ENCODE assay signal across 8 cellular contexts in the genomic region with DNA sequence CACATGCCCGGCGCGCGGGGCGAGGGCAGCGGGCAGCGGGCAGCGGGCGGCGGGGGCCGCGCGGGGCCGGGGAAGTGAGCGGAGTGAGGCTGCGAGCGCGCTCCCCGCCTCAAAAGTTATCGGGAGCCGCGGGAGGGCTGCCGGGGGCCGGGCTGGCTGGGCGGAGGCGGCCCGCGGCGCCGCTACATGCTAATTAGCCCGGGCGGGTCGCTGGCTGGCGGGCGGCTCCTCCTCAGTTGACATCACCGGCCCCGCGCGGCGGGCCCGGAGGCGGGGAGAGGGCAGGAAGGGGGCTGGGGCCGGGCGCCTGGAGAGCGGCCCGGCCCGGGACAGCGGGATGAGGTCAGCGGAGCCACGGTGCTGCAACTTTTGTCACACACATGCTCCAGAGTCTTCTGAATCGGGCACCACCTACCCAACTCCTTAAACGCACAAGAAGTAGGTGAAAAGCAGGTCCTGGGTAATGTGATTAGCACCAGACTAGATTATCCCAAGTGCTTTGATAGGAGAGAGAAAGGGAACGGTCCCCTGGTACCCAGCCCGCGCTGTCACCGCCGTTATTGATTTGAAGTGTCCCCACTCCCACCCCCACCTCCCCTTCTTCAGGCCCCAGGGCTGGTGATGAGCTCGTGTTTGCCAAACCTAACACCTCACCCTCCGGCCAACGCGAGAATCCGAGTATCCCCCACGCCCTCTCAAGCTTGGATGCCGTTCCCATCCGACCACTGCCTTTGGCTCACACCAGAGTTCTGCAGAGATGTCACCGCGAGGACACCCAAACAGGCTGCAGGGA. TPM values are rescaled to one million over a fixed set of nuclear protein-coding genes. Genes with fewer than 3 reads are reported as not detected.
DNase-seq lines count a peak whose midpoint lies in the region; ATAC-seq and TF ChIP-seq lines count a peak whose summit lies in the region.

A gene with protein sequence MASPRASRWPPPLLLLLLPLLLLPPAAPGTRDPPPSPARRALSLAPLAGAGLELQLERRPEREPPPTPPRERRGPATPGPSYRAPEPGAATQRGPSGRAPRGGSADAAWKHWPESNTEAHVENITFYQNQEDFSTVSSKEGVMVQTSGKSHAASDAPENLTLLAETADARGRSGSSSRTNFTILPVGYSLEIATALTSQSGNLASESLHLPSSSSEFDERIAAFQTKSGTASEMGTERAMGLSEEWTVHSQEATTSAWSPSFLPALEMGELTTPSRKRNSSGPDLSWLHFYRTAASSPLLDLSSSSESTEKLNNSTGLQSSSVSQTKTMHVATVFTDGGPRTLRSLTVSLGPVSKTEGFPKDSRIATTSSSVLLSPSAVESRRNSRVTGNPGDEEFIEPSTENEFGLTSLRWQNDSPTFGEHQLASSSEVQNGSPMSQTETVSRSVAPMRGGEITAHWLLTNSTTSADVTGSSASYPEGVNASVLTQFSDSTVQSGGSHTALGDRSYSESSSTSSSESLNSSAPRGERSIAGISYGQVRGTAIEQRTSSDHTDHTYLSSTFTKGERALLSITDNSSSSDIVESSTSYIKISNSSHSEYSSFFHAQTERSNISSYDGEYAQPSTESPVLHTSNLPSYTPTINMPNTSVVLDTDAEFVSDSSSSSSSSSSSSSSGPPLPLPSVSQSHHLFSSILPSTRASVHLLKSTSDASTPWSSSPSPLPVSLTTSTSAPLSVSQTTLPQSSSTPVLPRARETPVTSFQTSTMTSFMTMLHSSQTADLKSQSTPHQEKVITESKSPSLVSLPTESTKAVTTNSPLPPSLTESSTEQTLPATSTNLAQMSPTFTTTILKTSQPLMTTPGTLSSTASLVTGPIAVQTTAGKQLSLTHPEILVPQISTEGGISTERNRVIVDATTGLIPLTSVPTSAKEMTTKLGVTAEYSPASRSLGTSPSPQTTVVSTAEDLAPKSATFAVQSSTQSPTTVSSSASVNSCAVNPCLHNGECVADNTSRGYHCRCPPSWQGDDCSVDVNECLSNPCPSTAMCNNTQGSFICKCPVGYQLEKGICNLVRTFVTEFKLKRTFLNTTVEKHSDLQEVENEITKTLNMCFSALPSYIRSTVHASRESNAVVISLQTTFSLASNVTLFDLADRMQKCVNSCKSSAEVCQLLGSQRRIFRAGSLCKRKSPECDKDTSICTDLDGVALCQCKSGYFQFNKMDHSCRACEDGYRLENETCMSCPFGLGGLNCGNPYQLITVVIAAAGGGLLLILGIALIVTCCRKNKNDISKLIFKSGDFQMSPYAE (N-terminal part only) (minus strand): TSS at position 85 of the 793 bp plus-strand sequence. CDS start 107 bp downstream, outside the sequence.

- peak within 1 kb of the TSS; percentile 88 to 100 (median 98) for H3K4me2 ChIP-seq in BLaER1 treated with 17β-estradiol and CSF1 and Interleukin-3, amounts not matched to agents 10 nM and 100 nM
- H3K4me2 ChIP-seq in SK-N-SH (peak within 1 kb of the TSS; percentile 84), trophoblast cell (ENCODE audit: low read length) (peak within 1 kb of the TSS; percentile 96)

- H3K18ac ChIP-seq in trophoblast cell (ENCODE audit: low read length) = peak within 1 kb of the TSS; percentile 83

- H3F3A ChIP-seq in SK-N-SH (replicated peaks; ENCODE audit: insufficient read depth) = peaks cover 37% of the 10 kb centered on the region

- CTCF ChIA-PET in SK-N-SH (lab: Yijun Ruan, JAX) = interaction anchor here (0.8 kb wide), 1 partner anchor 579 kb away, joined by 3 read pairs; no protein-coding TSS in a partner anchor

- DNase-seq in HK-2 (ENCODE audit: unreplicated experiment) (peak; percentile 87), SK-N-SH (peak; percentile 90), Right ventricle myocardium superior (peak; percentile 96), trophoblast cell (peak; percentile 91 to 92), tibial artery (peak; percentile 94 to 96)
- peak; percentile 84 for DNase-seq in activated naive CD8-positive, alpha-beta T cell treated with anti-CD3 and anti-CD28 coated beads for 36 hours

- peak within 1 kb of the TSS; percentile 34 for H2BK12ac ChIP-seq in trophoblast cell (ENCODE audit: low read length)

- H2AFZ ChIP-seq in SK-N-SH (ENCODE audit: low read depth) (peak within 1 kb of the TSS; percentile 50), trophoblast cell (ENCODE audit: insufficient read depth, low read length, poor library complexity) (peak within 1 kb of the TSS; percentile 63)

- peaks cover 0 to 27% (median 9%) of the 10 kb centered on the region in 11 experiments; a peak in 7 of 22 replicates for H4K20me1 ChIP-seq in BLaER1 treated with 17β-estradiol and CSF1 and Interleukin-3, amounts not matched to agents 10 nM and 100 nM
- H4K20me1 ChIP-seq in SK-N-SH (ENCODE audit: insufficient read depth) = peaks cover 16% of the 10 kb centered on the region; the same call in 1 of the 2 replicates

- H3K27me3 ChIP-seq in BLaER1 treated with 17β-estradiol and CSF1 and Interleukin-3, amounts not matched to agents 10 nM and 100 nM = peaks cover 0 to 6% (median 0%) of the 10 kb centered on the region in 11 experiments; a peak in 5 of 22 replicates
- H3K27me3 ChIP-seq in SK-N-SH (ENCODE audit: insufficient read depth) = no peaks in the 10 kb centered on the region
- no peaks in the 10 kb centered on the region for H3K27me3 ChIP-seq in trophoblast cell (ENCODE audit: insufficient read depth, low read length)
- H3K27me3 ChIP-seq in tibial artery = no peaks in the 10 kb centered on the region

- H4K12ac ChIP-seq in trophoblast cell (ENCODE audit: low read depth, low read length) = no peak within 1 kb of the TSS

- H3K79me2 ChIP-seq in SK-N-SH (ENCODE audit: insufficient read depth) = peaks cover 37% of the 10 kb centered on the region
- H3K79me2 ChIP-seq in trophoblast cell (ENCODE audit: control insufficient read depth, insufficient read depth, low read length, poor library complexity) = peaks cover 6% of the 10 kb centered on the region

- no peaks in the 10 kb centered on the region for H3K79me1 ChIP-seq in trophoblast cell (ENCODE audit: low read length)

- H3K4me1 ChIP-seq in BLaER1 treated with 17β-estradiol and CSF1 and Interleukin-3, amounts not matched to agents 10 nM and 100 nM = peaks cover 39 to 48% (median 44%) of the 10 kb centered on the region in 10 experiments
- peaks cover 24 to 39% of the 10 kb centered on the region in 2 experiments for H3K4me1 ChIP-seq in SK-N-SH (ENCODE audit: control insufficient read depth in 1 of 2, insufficient read depth in 2 of 2, low read depth in 1 of 2, low read length in 1 of 2)
- peaks cover 30 to 35% of the 10 kb centered on the region in 2 experiments for H3K4me1 ChIP-seq in trophoblast cell (ENCODE audit: control insufficient read depth in 1 of 2, insufficient read depth in 2 of 2, low read length in 2 of 2)
- H3K4me1 ChIP-seq in tibial artery = peaks cover 0 to 60% (median 40%) of the 10 kb centered on the region in 4 donors

- no peak for TF ChIP-seq RAD21 in SK-N-SH (IDR thresholded peaks at IDR 0.05; ENCODE audit: low read length)

- H4K91ac ChIP-seq in trophoblast cell (ENCODE audit: low read depth, low read length) = peak within 1 kb of the TSS; percentile 71

- peak within 1 kb of the TSS; percentile 42 for H4K8ac ChIP-seq in trophoblast cell (ENCODE audit: low read depth, low read length)

- H3K9me3 ChIP-seq in BLaER1 treated with 17β-estradiol and CSF1 and Interleukin-3, amounts not matched to agents 10 nM and 100 nM (replicated peaks in 1 of 11) = no peaks in the 10 kb centered on the region
- H3K9me3 ChIP-seq in SK-N-SH (no peaks in the 10 kb centered on the region), trophoblast cell (ENCODE audit: insufficient read depth, low read depth, low read length) (no peaks in the 10 kb centered on the region), tibial artery (no peaks in the 10 kb centered on the region)

- WGBS in SK-N-SH (ENCODE audit: low lambda C conversion rate) = 19% methylated on average over 17 of the region's 67 CpGs
- WGBS in trophoblast cell (ENCODE audit: extremely low coverage, insufficient coverage, insufficient read length) = no CpG with 5 or more reads among the region's 67 CpGs

- peak within 1 kb of the TSS; percentile 75 to 87 (median 83) for H3K9ac ChIP-seq in BLaER1 treated with 17β-estradiol and CSF1 and Interleukin-3, amounts not matched to agents 10 nM and 100 nM
- H3K9ac ChIP-seq in SK-N-SH (peak within 1 kb of the TSS; percentile 76), trophoblast cell (ENCODE audit: low read length) (peak within 1 kb of the TSS; percentile 73)

- H3K36me3 Mint-ChIP-seq in activated naive CD8-positive, alpha-beta T cell treated with anti-CD3 and anti-CD28 coated beads for 36 hours = peaks cover 18% of the 10 kb centered on the region

- H3K4me1 Mint-ChIP-seq in activated naive CD8-positive, alpha-beta T cell treated with anti-CD3 and anti-CD28 coated beads for 36 hours = peaks cover 46% of the 10 kb centered on the region

- POLR2A ChIA-PET in SK-N-SH (lab: Yijun Ruan, JAX) = no interaction called here

- peak within 1 kb of the TSS; percentile 80 for H3K4ac ChIP-seq in trophoblast cell (ENCODE audit: low read depth, low read length)

- peak within 1 kb of the TSS; percentile 91 for H3K27ac Mint-ChIP-seq in activated naive CD8-positive, alpha-beta T cell treated with anti-CD3 and anti-CD28 coated beads for 36 hours

- peak within 1 kb of the TSS; percentile 50 to 81 (median 75) for H3K27ac ChIP-seq in BLaER1 treated with 17β-estradiol and CSF1 and Interleukin-3, amounts not matched to agents 10 nM and 100 nM
- H3K27ac ChIP-seq in SK-N-SH (ENCODE audit: low read depth in 2 of 2, low read length in 1 of 2) = peak within 1 kb of the TSS; percentile 72 to 99
- peak within 1 kb of the TSS; percentile 26 for H3K27ac ChIP-seq in trophoblast cell (ENCODE audit: low read depth, low read length)
- H3K27ac ChIP-seq in tibial artery = peak within 1 kb of the TSS; percentile 96

- ATAC-seq in GM19351 (IDR thresholded peaks at IDR 0.05; ENCODE audit: unreplicated experiment) = peak; percentile 72
- ATAC-seq in Right ventricle myocardium superior (ENCODE audit: poor library complexity) = peak; percentile 90

- peak within 1 kb of the TSS; percentile 71 to 88 (median 80) for H3K4me3 ChIP-seq in BLaER1 treated with 17β-estradiol and CSF1 and Interleukin-3, amounts not matched to agents 10 nM and 100 nM
- H3K4me3 ChIP-seq in SK-N-SH (ENCODE audit: low read depth in 2 of 2, low read length in 1 of 2) (peak within 1 kb of the TSS; percentile 83 to 88), trophoblast cell (ENCODE audit: low read depth, low read length) (peak within 1 kb of the TSS; percentile 90), tibial artery (peak within 1 kb of the TSS; percentile 83 to 89)

- no peaks in the 10 kb centered on the region for H3K9me3 Mint-ChIP-seq in activated naive CD8-positive, alpha-beta T cell treated with anti-CD3 and anti-CD28 coated beads for 36 hours

- no peaks in the 10 kb centered on the region for H3K9me2 ChIP-seq in SK-N-SH

- peak within 1 kb of the TSS; percentile 22 for H2AK5ac ChIP-seq in trophoblast cell (ENCODE audit: low read length)

- peak within 1 kb of the TSS; percentile 63 for H2BK120ac ChIP-seq in trophoblast cell (ENCODE audit: insufficient read depth, low read length, poor library complexity)

- TF ChIP-seq CTCF in SK-N-SH (IDR thresholded peaks at IDR 0.05) (no peak), tibial artery (IDR thresholded peaks at IDR 0.05) (peak in 1 of 2 experiments; percentile 14)

- intact Hi-C loops in Right ventricle myocardium superior (cut with DNase I) (loop anchor here (10.0 kb wide), 1 partner anchor 51 kb away; no protein-coding TSS in a partner anchor), tibial artery (cut with DNase I; ENCODE audit: low total_unique reads) (loop anchor here (10.0 kb wide), 2 partner anchors 89 to 271 kb away; no protein-coding TSS in a partner anchor)

- H3K36me3 ChIP-seq in BLaER1 treated with 17β-estradiol and CSF1 and Interleukin-3, amounts not matched to agents 10 nM and 100 nM = no peaks in the 10 kb centered on the region
- peaks cover 0 to 4% of the 10 kb centered on the region in 2 experiments for H3K36me3 ChIP-seq in SK-N-SH (replicated peaks in 1 of 2; ENCODE audit: control insufficient read depth in 1 of 2, insufficient read depth in 2 of 2, low read length in 1 of 2)
- no peaks in the 10 kb centered on the region for H3K36me3 ChIP-seq in trophoblast cell (ENCODE audit: control insufficient read depth in 1 of 2, insufficient read depth in 2 of 2, low read length in 2 of 2)
- H3K36me3 ChIP-seq in tibial artery = no peaks in the 10 kb centered on the region

- H2BK5ac ChIP-seq in trophoblast cell (ENCODE audit: low read depth, low read length, poor library complexity) = peak within 1 kb of the TSS; percentile 13

- H3K27me3 Mint-ChIP-seq in activated naive CD8-positive, alpha-beta T cell treated with anti-CD3 and anti-CD28 coated beads for 36 hours = peaks cover 11% of the 10 kb centered on the region

- peak within 1 kb of the TSS; percentile 93 for H3K4me3 Mint-ChIP-seq in activated naive CD8-positive, alpha-beta T cell treated with anti-CD3 and anti-CD28 coated beads for 36 hours

- H3K14ac ChIP-seq in trophoblast cell (ENCODE audit: low read length) = peak within 1 kb of the TSS; percentile 85

- no peak within 1 kb of the TSS for H3K23ac ChIP-seq in trophoblast cell (ENCODE audit: low read length)

- TF ChIP-seq EP300 in SK-N-SH (IDR thresholded peaks at IDR 0.05; ENCODE audit: borderline replicate concordance in 1 of 2, low read depth in 1 of 2, low read length in 1 of 2) = peak in 1 of 2 experiments; percentile 8; a peak in 1 of 4 replicates

RNA-seq across cellular contexts. Expression of the gene that starts here (rescaled TPM):
- 27.7 and 29.1 TPM in 2 replicates for polyA plus RNA-seq in SK-N-SH (2012; rRNA removed)
- polyA plus RNA-seq in SK-N-SH (2012; cell fraction: cytosol; rRNA removed) = 27.1 and 30.0 TPM in 2 replicates
- polyA plus RNA-seq in SK-N-SH (2012; cell fraction: nucleus; rRNA removed) = 33.3 and 48.2 TPM in 2 replicates
- total RNA-seq in activated naive CD8-positive, alpha-beta T cell treated with anti-CD3 and anti-CD28 coated beads for 36 hours = 10 to 100 TPM; 20.7 to 21.4 TPM
- 91.1 TPM for total RNA-seq in Right ventricle myocardium superior
- polyA plus RNA-seq in trophoblast cell (2013) = 59.6 and 62.6 TPM in 2 replicates

Comparison
In these comparisons a context has a peak if more than half of its experiments do, and no peak if none do; other contexts are left out.
1. Peak in every context shown above with its lines: DNase-seq, ATAC-seq, H3K4me3 ChIP-seq and H3K27ac ChIP-seq.
2. H3K27ac ChIP-seq: peak in every context shown above with its lines; median percentile 96 in tibial artery; 86 in SK-N-SH; 75 in BLaER1 treated with 17β-estradiol and CSF1 and Interleukin-3, amounts not matched to agents 10 nM and 100 nM; 26 in trophoblast cell.